ENCODE assay signal across 15 cellular contexts in the genomic region with DNA sequence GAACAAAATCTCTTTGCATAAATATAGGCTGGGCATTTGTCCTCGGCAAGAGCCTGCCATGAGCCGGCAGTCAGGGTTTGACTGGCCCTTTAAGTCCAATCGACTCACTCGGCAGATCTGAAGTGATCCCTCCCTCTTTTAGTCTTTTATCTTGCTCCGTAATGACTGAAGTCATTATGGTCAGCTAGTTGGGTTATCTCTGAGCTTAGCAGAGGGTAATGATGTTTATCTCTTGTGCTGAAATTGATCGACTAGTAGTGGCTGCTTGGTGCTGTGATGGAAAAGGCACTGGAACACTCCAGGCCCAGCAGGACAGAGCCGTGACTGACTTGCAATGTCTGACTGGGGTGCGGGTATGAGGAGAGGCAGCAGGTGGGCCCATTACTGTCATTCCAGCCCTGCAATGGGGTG. TPM values are rescaled to one million over a fixed set of nuclear protein-coding genes. Genes with fewer than 3 reads are reported as not detected.
DNase-seq lines count a peak whose midpoint lies in the region; ATAC-seq and TF ChIP-seq lines count a peak whose summit lies in the region.
"Had no signal": no experiment of that assay in that cellular context is flagged by ENCODE, and none has a peak within 500 bp of the region (broad histone marks: within the 10 kb centered on the region; RNA-seq: fewer than 3 reads in every experiment).

No MANE protein-coding gene starts in this region.

- no peaks in the 10 kb centered on the region for H3K9me3 ChIP-seq in WERI-Rb-1 (ENCODE audit: severe bottlenecking)
- H3K9me3 ChIP-seq: BLaER1 had no signal

- DNase-seq in cardiac septum (ENCODE audit: low spot score), result peak; percentile 36
- DNase-seq in left ventricle myocardium superior, result no peak
- DNase-seq in WERI-Rb-1, result peak; percentile 77
- DNase-seq in ureter (ENCODE audit: low spot score), result peak; percentile 5
- no peak for DNase-seq in activated T-cell treated with anti-CD3 and anti-CD28 coated beads, Interleukin-2, amount 50 U/mL, for 24 hours
- no peak for DNase-seq in NCI-H1436 treated with DMSO at 0.1 percent for 48 hours (lab: John Stamatoyannopoulos, UW)
- no peak for DNase-seq in NCI-H1092 treated with DMSO at 0.1 percent for 48 hours (lab: John Stamatoyannopoulos, UW)
- DNase-seq: 8988T, KG1, NCI-H1048, NCI-H1694 treated with DMSO at 0.1 percent for 48 hours, RPMI8226 had no signal

- peak overlapping the region; percentile 48 for H3K4me3 ChIP-seq in WERI-Rb-1 (ENCODE audit: low read depth, low read length)
- H3K4me3 ChIP-seq: BLaER1 had no signal

- peak overlapping the region; percentile 46 to 72 (median 64) for H3K4me3 Mint-ChIP-seq in nephron
- no peak overlapping the region for H3K4me3 Mint-ChIP-seq in activated T-cell treated with anti-CD3 and anti-CD28 coated beads, Interleukin-2, amount 50 U/mL, for 24 hours

- H3K9me3 Mint-ChIP-seq in nephron, result no peaks in the 10 kb centered on the region
- no peaks in the 10 kb centered on the region for H3K9me3 Mint-ChIP-seq in activated T-cell treated with anti-CD3 and anti-CD28 coated beads, Interleukin-2, amount 50 U/mL, for 24 hours

- no peaks in the 10 kb centered on the region for H3K27me3 Mint-ChIP-seq in nephron (ENCODE audit: low read depth)
- no peaks in the 10 kb centered on the region for H3K27me3 Mint-ChIP-seq in activated T-cell treated with anti-CD3 and anti-CD28 coated beads, Interleukin-2, amount 50 U/mL, for 24 hours

- H3K36me3 Mint-ChIP-seq in nephron (ENCODE audit: low read depth), result no peaks in the 10 kb centered on the region
- H3K36me3 Mint-ChIP-seq in activated T-cell treated with anti-CD3 and anti-CD28 coated beads, Interleukin-2, amount 50 U/mL, for 24 hours (ENCODE audit: low read depth), result no peaks in the 10 kb centered on the region

- no peaks in the 10 kb centered on the region for H3K36me3 ChIP-seq in WERI-Rb-1
- H3K36me3 ChIP-seq: BLaER1 had no signal

- no peak for TF ChIP-seq CTCF in WERI-Rb-1 (IDR thresholded peaks at IDR 0.05; ENCODE audit: low read depth, low read length)
- TF ChIP-seq CTCF in nephron (IDR thresholded peaks at IDR 0.05; ENCODE audit: unreplicated experiment in 3 of 3), result no peak

- peak overlapping the region; percentile 79 for H3K27ac ChIP-seq in WERI-Rb-1
- H3K27ac ChIP-seq: BLaER1, HL-60 had no signal

- H3K27me3 ChIP-seq in WERI-Rb-1 (ENCODE audit: insufficient read depth, low read depth, severe bottlenecking), result no peaks in the 10 kb centered on the region
- H3K27me3 ChIP-seq: BLaER1 had no signal

- no peak for ATAC-seq in left ventricle myocardium superior

- peak overlapping the region; percentile 86 to 97 (median 86) for H3K27ac Mint-ChIP-seq in nephron
- no peak overlapping the region for H3K27ac Mint-ChIP-seq in activated T-cell treated with anti-CD3 and anti-CD28 coated beads, Interleukin-2, amount 50 U/mL, for 24 hours

- H3K4me1 Mint-ChIP-seq in nephron, result peaks cover 56% of the 10 kb centered on the region
- H3K4me1 Mint-ChIP-seq in activated T-cell treated with anti-CD3 and anti-CD28 coated beads, Interleukin-2, amount 50 U/mL, for 24 hours (ENCODE audit: low read depth), result no peaks in the 10 kb centered on the region

- intact Hi-C loops in cardiac septum (cut with DNase I), result no loop called here
- intact Hi-C loops in left ventricle myocardium superior (cut with micrococcal nuclease), result no loop called here

RNA-seq across cellular contexts. Expression of a gene that starts 0.5 kb away (rescaled TPM):
- total RNA-seq in cardiac septum, result 0.19 TPM
- total RNA-seq in left ventricle myocardium superior, result 0.55 TPM
- 1.8 TPM for total RNA-seq in ureter

Comparison
In these comparisons a context has a peak if more than half of its experiments do, and no peak if none do; other contexts are left out.
1. DNase-seq: peak in cardiac septum (single experiment), WERI-Rb-1 (single experiment) and ureter (single experiment); none in left ventricle myocardium superior (single experiment), activated T-cell treated with anti-CD3 and anti-CD28 coated beads, Interleukin-2, amount 50 U/mL, for 24 hours (single experiment), NCI-H1436 treated with DMSO at 0.1 percent for 48 hours (single experiment) and NCI-H1092 treated with DMSO at 0.1 percent for 48 hours (single experiment).